ENCODE assay signal across 20 cellular contexts in genomic region chr2:138415891-138416494, GRCh38.
A peak's percentile ranks its signal among the peaks of the same experiment; 100 is the strongest.
DNase-seq lines count a peak whose midpoint lies in the region; ATAC-seq and TF ChIP-seq lines count a peak whose summit lies in the region.
"Had no signal": no experiment of that assay in that cellular context is flagged by ENCODE, and none has a peak within 500 bp of the region (broad histone marks: within the 10 kb centered on the region; RNA-seq: fewer than 3 reads in every experiment).

No MANE protein-coding gene starts in this region.

- no peak overlapping the region for H4K8ac ChIP-seq in mesendoderm (ENCODE audit: low read depth, low read length)

- peak overlapping the region; percentile 61; the same call in 1 of the 2 replicates for H3K27ac Mint-ChIP-seq in HFFc6
- H3K27ac Mint-ChIP-seq in naive thymus-derived CD8-positive, alpha-beta T cell = no peak overlapping the region
- H3K27ac Mint-ChIP-seq: stimulated activated naive CD8-positive, alpha-beta T cell treated with anti-CD3 and anti-CD28 coated beads, Interleukin-15, amount 100 ng/mL, for 72 hours; WTC11 had no signal

- no peaks in the 10 kb centered on the region; the same call in 1 of the 2 replicates for H3K27me3 Mint-ChIP-seq in HFFc6 (ENCODE audit: insufficient read depth)
- peaks cover 0 to 2% (median 0%) of the 10 kb centered on the region in 5 donors for H3K27me3 Mint-ChIP-seq in naive thymus-derived CD8-positive, alpha-beta T cell
- H3K27me3 Mint-ChIP-seq: stimulated activated naive CD8-positive, alpha-beta T cell treated with anti-CD3 and anti-CD28 coated beads, Interleukin-15, amount 100 ng/mL, for 72 hours had no signal

- CTCF ChIA-PET in PC-9 (lab: Charles Lee) = no interaction called here

- no peak overlapping the region for H2BK15ac ChIP-seq in mesendoderm (replicated peaks; ENCODE audit: low read depth)

- no peaks in the 10 kb centered on the region for H3K79me1 ChIP-seq in mesendoderm (ENCODE audit: low read length)

- H3K18ac ChIP-seq in mesendoderm (ENCODE audit: low read length) = no peak overlapping the region

- H3K9me3 ChIP-seq in PC-9 (ENCODE audit: insufficient read depth, low read depth) = peaks cover 23% of the 10 kb centered on the region

- H3K4me1 ChIP-seq in PC-9 (replicated peaks; ENCODE audit: insufficient read depth) = peaks cover 20% of the 10 kb centered on the region
- no peaks in the 10 kb centered on the region for H3K4me1 ChIP-seq in mesendoderm (ENCODE audit: control insufficient read depth, low read depth, low read length)
- H3K4me1 ChIP-seq: spleen, transverse colon had no signal

- H4K5ac ChIP-seq in mesendoderm (ENCODE audit: low read length) = no peak overlapping the region

- H3K56ac ChIP-seq in mesendoderm (ENCODE audit: low read length) = no peak overlapping the region

- H3F3A ChIP-seq in PC-9 (ENCODE audit: insufficient read depth, low read depth) = peaks cover 5% of the 10 kb centered on the region; the same call in 1 of the 2 replicates

- no peak overlapping the region for H3K4me3 ChIP-seq in PC-9
- H3K4me3 ChIP-seq in choroid plexus epithelial cell (ENCODE audit: low read depth, low read length) = no peak overlapping the region
- no peak overlapping the region for H3K4me3 ChIP-seq in mesendoderm (ENCODE audit: low read length)
- H3K4me3 ChIP-seq: spleen, transverse colon had no signal

- ATAC-seq in naive thymus-derived CD8-positive, alpha-beta T cell = no peak
- ATAC-seq in GM18511 (IDR thresholded peaks at IDR 0.05; ENCODE audit: unreplicated experiment) = no peak
- ATAC-seq: stimulated activated naive CD8-positive, alpha-beta T cell treated with anti-CD3 and anti-CD28 coated beads, Interleukin-15, amount 100 ng/mL, for 72 hours; WTC11 had no signal

- H2AFZ ChIP-seq in PC-9 = no peak overlapping the region

- H3K27ac ChIP-seq in PC-9 (peak overlapping the region; percentile 32; the same call in 1 of the 2 replicates), mesendoderm (ENCODE audit: low read depth, low read length) (no peak overlapping the region)
- H3K27ac ChIP-seq: spleen, transverse colon had no signal

- H2BK5ac ChIP-seq in mesendoderm (ENCODE audit: low read length) = no peak overlapping the region

- TF ChIP-seq CTCF in HFFc6 (IDR thresholded peaks at IDR 0.05) = no peak
- no peak for TF ChIP-seq CTCF in PC-9 (conservative IDR thresholded peaks at IDR 0.05)
- TF ChIP-seq CTCF in choroid plexus epithelial cell (conservative IDR thresholded peaks at IDR 0.05; ENCODE audit: low read depth, low read length) = no peak

- H3K36me3 ChIP-seq in PC-9 (ENCODE audit: low read depth) (0 out of 2 replicates have a peak, but pooled peaks cover 3% of the 10 kb centered on the region), mesendoderm (ENCODE audit: control insufficient read depth, insufficient read depth, low read length) (no peaks in the 10 kb centered on the region)
- H3K36me3 ChIP-seq: spleen, transverse colon had no signal

- intact Hi-C loops in PC-9 (cut with micrococcal nuclease; ENCODE audit: unreplicated experiment) = no loop called here

- no peak overlapping the region for H3K9ac ChIP-seq in mesendoderm (ENCODE audit: low read length)

- H3K4me1 Mint-ChIP-seq in HFFc6 (ENCODE audit: low read depth) = peaks cover 19% of the 10 kb centered on the region
- H3K4me1 Mint-ChIP-seq in naive thymus-derived CD8-positive, alpha-beta T cell = no peaks in the 10 kb centered on the region
- H3K4me1 Mint-ChIP-seq: stimulated activated naive CD8-positive, alpha-beta T cell treated with anti-CD3 and anti-CD28 coated beads, Interleukin-15, amount 100 ng/mL, for 72 hours; WTC11 had no signal

- H3K4me2 ChIP-seq in PC-9 (peak overlapping the region; percentile 24; the same call in 1 of the 2 replicates), mesendoderm (ENCODE audit: low read length) (no peak overlapping the region)

- no peak overlapping the region for H3K23ac ChIP-seq in mesendoderm (ENCODE audit: low read length)

- peaks cover 9% of the 10 kb centered on the region for H3K9me3 Mint-ChIP-seq in HFFc6
- peaks cover 0 to 49% (median 27%) of the 10 kb centered on the region in 9 donors for H3K9me3 Mint-ChIP-seq in naive thymus-derived CD8-positive, alpha-beta T cell

- DNase-seq in HFFc6 (no peak), PC-9 (peak; percentile 4 to 35), choroid plexus epithelial cell (ENCODE audit: low read depth) (peak; percentile 14), mesendoderm (peak; percentile 5), NCI-H1436 (lab: John Stamatoyannopoulos, UW) (no peak)
- DNase-seq in naive thymus-derived CD8-positive, alpha-beta T cell = no peak
- DNase-seq: activated CD4-positive, alpha-beta T cell treated with anti-CD3 and anti-CD28 coated beads, Interleukin-2, amount 50 U/mL, for 48 hours; amniotic stem cell; effector memory CD4-positive, alpha-beta T cell; hippocampal formation; kidney; NCI-H82; occipital lobe; retina; spleen; stimulated activated CD4-positive, alpha-beta T cell treated with anti-CD3 and anti-CD28 coated beads, Interleukin-4, amount 100 ng/mL, for 4 hours; stimulated activated naive CD8-positive, alpha-beta T cell treated with anti-CD3 and anti-CD28 coated beads, Interleukin-15, amount 100 ng/mL, for 72 hours; transverse colon had no signal

- no peak overlapping the region for H2BK120ac ChIP-seq in mesendoderm (ENCODE audit: low read depth, low read length)

- POLR2A ChIA-PET in PC-9 (lab: Charles Lee; ENCODE audit: unreplicated experiment) = no interaction called here
- POLR2A ChIA-PET in naive thymus-derived CD8-positive, alpha-beta T cell (lab: Charles Lee) = no interaction called here

- H3K4me3 Mint-ChIP-seq in HFFc6 = peak overlapping the region; percentile 23; the same call in 1 of the 2 replicates
- no peak overlapping the region for H3K4me3 Mint-ChIP-seq in naive thymus-derived CD8-positive, alpha-beta T cell
- H3K4me3 Mint-ChIP-seq: stimulated activated naive CD8-positive, alpha-beta T cell treated with anti-CD3 and anti-CD28 coated beads, Interleukin-15, amount 100 ng/mL, for 72 hours; WTC11 had no signal

- H3K79me2 ChIP-seq in PC-9 (ENCODE audit: low read depth) (no peaks in the 10 kb centered on the region), mesendoderm (ENCODE audit: control insufficient read depth, insufficient read depth, low read length) (no peaks in the 10 kb centered on the region)

- no peak overlapping the region for H3K4ac ChIP-seq in mesendoderm (ENCODE audit: low read depth, low read length)

- no CpG with 5 or more reads among the region's 5 CpGs for WGBS in mesendoderm (ENCODE audit: extremely low coverage, insufficient coverage, low lambda C conversion rate)

- peaks cover 15% of the 10 kb centered on the region for H3K36me3 Mint-ChIP-seq in HFFc6 (ENCODE audit: low read depth)
- peaks cover 0 to 21% (median 7%) of the 10 kb centered on the region in 3 donors for H3K36me3 Mint-ChIP-seq in naive thymus-derived CD8-positive, alpha-beta T cell

- no peaks in the 10 kb centered on the region for H4K20me1 ChIP-seq in PC-9 (ENCODE audit: insufficient read depth)

- H3K9me2 ChIP-seq in PC-9 (ENCODE audit: insufficient read depth) = no peaks in the 10 kb centered on the region

- no TSS peak for BruUV-seq in PC-9 (replicated peaks; lab: Mats Ljungman, UMichigan)

- H3K27me3 ChIP-seq in PC-9 (ENCODE audit: insufficient read depth, low read depth) = no peaks in the 10 kb centered on the region
- no peaks in the 10 kb centered on the region for H3K27me3 ChIP-seq in mesendoderm (ENCODE audit: insufficient read depth, low read length, poor library complexity)
- H3K27me3 ChIP-seq: spleen, transverse colon had no signal

- no peak overlapping the region for H2AK5ac ChIP-seq in mesendoderm (ENCODE audit: low read length)

Comparison
In these comparisons a context has a peak if more than half of its experiments do, and no peak if none do; other contexts are left out.
1. DNase-seq: peak in PC-9 (2 of 2), choroid plexus epithelial cell (single experiment) and mesendoderm (single experiment); none in HFFc6 (single experiment), naive thymus-derived CD8-positive, alpha-beta T cell (0 of 10) and NCI-H1436 (single experiment).